ENCODE assay signal across 1 cellular context in the genomic region with DNA sequence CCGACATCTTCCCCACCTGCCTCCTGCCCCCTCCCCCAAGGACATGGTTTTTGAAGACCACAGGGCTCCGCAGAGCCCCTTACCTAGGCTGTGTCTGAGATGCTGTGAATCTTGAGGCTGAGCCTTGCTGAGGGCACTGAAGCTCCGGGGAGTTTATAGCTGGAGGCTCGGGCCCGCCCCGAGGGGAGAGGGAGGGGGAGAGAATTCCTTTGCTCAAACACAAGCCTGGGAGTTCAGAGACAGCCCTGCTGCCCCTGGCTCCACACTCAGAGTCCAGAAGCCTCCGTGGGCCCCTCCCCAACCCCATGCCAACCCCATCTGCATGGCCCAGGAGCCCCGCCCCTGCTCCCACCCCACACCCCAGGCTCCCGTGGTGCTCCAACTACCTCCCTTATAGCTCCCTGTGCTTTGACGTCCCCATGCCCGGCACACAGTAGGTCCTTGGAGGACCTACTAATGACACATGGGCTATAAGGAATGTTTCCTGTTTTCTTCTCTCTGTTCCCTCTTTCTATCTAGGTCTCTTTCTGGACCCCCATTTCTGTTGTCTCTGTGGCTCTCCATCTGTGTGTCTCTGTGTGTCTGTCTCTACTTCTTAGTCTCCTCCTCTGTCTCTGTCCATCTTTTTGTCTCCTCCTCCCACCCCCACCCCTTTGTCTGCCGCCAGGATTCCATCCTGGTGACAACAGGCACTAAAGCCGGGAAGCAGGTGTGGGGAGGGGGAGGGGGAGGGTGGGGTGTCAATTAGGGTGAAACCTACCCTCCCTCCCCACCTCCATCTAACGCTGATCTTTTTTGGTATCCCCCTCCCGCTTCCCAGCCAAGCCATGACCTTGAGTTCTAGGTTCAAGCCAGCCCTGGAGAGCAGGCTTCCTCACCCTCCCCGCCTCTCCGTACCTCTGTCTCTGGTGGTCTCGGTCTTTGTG.
TF ChIP-seq lines count a peak whose summit lies in the region.

TSS of gene TNNT1 (minus strand) at position 129 of the 926 bp plus-strand sequence. CDS start 2,049 bp downstream, outside the sequence.

TF ChIP-seq in H1, 55 proteins besides CTCF, POLR2A, EP300 and RAD21:
- TF ChIP-seq EZH2 (IDR thresholded peaks at IDR 0.05; ENCODE audit: low read depth, low read length, severe bottlenecking) (no peak), TBP (IDR thresholded peaks at IDR 0.05; ENCODE audit: low read depth, low read length) (peak; percentile 25; the same call in 1 of the 2 replicates)
